Comparison of ENCODE assay signal across 8 cellular contexts in genomic region chr6:127119361-127120108, GRCh38. TPM values are rescaled to one million over a fixed set of nuclear protein-coding genes. Genes with fewer than 3 reads are reported as not detected.
DNase-seq lines count a peak whose midpoint lies in the region; ATAC-seq and TF ChIP-seq lines count a peak whose summit lies in the region.

No MANE protein-coding gene starts in this region.

- POLR2A ChIA-PET in WTC11 (lab: Charles Lee), result no interaction called here

- H3K9me3 ChIP-seq in prostate gland, result no peaks in the 10 kb centered on the region

- H3K27ac ChIP-seq in foreskin keratinocyte (no peak overlapping the region), prostate gland (peak overlapping the region; percentile 45)

- CTCF ChIA-PET in activated naive CD4-positive, alpha-beta T cell treated with anti-CD3 and anti-CD28 coated beads, Interleukin-2, amount 10 ng/mL, durations not matched to agents 7 days and 5 days (lab: Charles Lee), result interaction anchor here (0.8 kb wide), 1 partner anchor 1163 kb away, joined by 3 read pairs; the partner anchor contains the start of gene HINT3
- CTCF ChIA-PET in WTC11 (lab: Charles Lee), result interaction anchor here (0.6 to 2.3 kb wide), 7 partner anchors 39 to 943 kb away, joined by 3 to 13 read pairs (median 3); no protein-coding TSS in a partner anchor

- H3K27me3 ChIP-seq in foreskin keratinocyte, result peaks cover 98% of the 10 kb centered on the region
- H3K27me3 ChIP-seq in prostate gland (replicated peaks; ENCODE audit: insufficient read depth), result peaks cover 5% of the 10 kb centered on the region

- no peaks in the 10 kb centered on the region for H3K36me3 ChIP-seq in prostate gland

- peak; percentile 39 for ATAC-seq in HG02973 (IDR thresholded peaks at IDR 0.05; ENCODE audit: unreplicated experiment)
- ATAC-seq in WTC11, result peak; percentile 12
- ATAC-seq in foreskin keratinocyte, result peak; percentile 8

- TF ChIP-seq CTCF in WTC11 (IDR thresholded peaks at IDR 0.05) (no peak), foreskin keratinocyte (conservative IDR thresholded peaks at IDR 0.05) (no peak), prostate gland (IDR thresholded peaks at IDR 0.05) (no peak)

- peak; percentile 27 for DNase-seq in activated naive CD4-positive, alpha-beta T cell treated with anti-CD3 and anti-CD28 coated beads, Interleukin-2, amount 10 ng/mL, durations not matched to agents 7 days and 5 days
- DNase-seq in activated naive CD4-positive, alpha-beta T cell treated with Interleukin-2 at 50 U/mL for 16 hours, result no peak
- peak; percentile 63 for DNase-seq in WTC11 (ENCODE audit: low spot score)
- peak; percentile 6 to 17 for DNase-seq in foreskin keratinocyte
- DNase-seq in prostate gland (ENCODE audit: low spot score), result no peak
- no peak for DNase-seq in mesenteric fat pad (ENCODE audit: low spot score)
- no peak for DNase-seq in effector CD4-positive, alpha-beta T cell

- TF ChIP-seq POLR2A in prostate gland (IDR thresholded peaks at IDR 0.05), result no peak

- H3K27me3 Mint-ChIP-seq in activated naive CD4-positive, alpha-beta T cell treated with anti-CD3 and anti-CD28 coated beads, Interleukin-2, amount 10 ng/mL, durations not matched to agents 7 days and 5 days, result peaks cover 55% of the 10 kb centered on the region
- peaks cover 80% of the 10 kb centered on the region for H3K27me3 Mint-ChIP-seq in WTC11 (ENCODE audit: low read depth)

- peaks cover 21% of the 10 kb centered on the region for H3K4me1 Mint-ChIP-seq in activated naive CD4-positive, alpha-beta T cell treated with anti-CD3 and anti-CD28 coated beads, Interleukin-2, amount 10 ng/mL, durations not matched to agents 7 days and 5 days
- H3K4me1 Mint-ChIP-seq in WTC11, result peaks cover 21% of the 10 kb centered on the region

- H3K4me1 ChIP-seq in foreskin keratinocyte (no peaks in the 10 kb centered on the region), prostate gland (replicated peaks) (no peaks in the 10 kb centered on the region)

- H3K9me3 Mint-ChIP-seq in activated naive CD4-positive, alpha-beta T cell treated with anti-CD3 and anti-CD28 coated beads, Interleukin-2, amount 10 ng/mL, durations not matched to agents 7 days and 5 days, result no peaks in the 10 kb centered on the region
- H3K9me3 Mint-ChIP-seq in WTC11, result no peaks in the 10 kb centered on the region

- intact Hi-C loops in prostate gland (cut with DNase I), result loop anchor here (10.0 kb wide), 3 partner anchors 315 to 1125 kb away; no protein-coding TSS in a partner anchor

- no peak overlapping the region for H3K27ac Mint-ChIP-seq in activated naive CD4-positive, alpha-beta T cell treated with anti-CD3 and anti-CD28 coated beads, Interleukin-2, amount 10 ng/mL, durations not matched to agents 7 days and 5 days
- no peak overlapping the region for H3K27ac Mint-ChIP-seq in WTC11

- peak overlapping the region; percentile 37 to 40 for H3K4me3 ChIP-seq in prostate gland

- H3K4me3 Mint-ChIP-seq in activated naive CD4-positive, alpha-beta T cell treated with anti-CD3 and anti-CD28 coated beads, Interleukin-2, amount 10 ng/mL, durations not matched to agents 7 days and 5 days, result peak overlapping the region; percentile 72
- peak overlapping the region; percentile 76 for H3K4me3 Mint-ChIP-seq in WTC11

- under 1% methylated on average over 50 of the region's 70 CpGs for WGBS in prostate gland

- no peaks in the 10 kb centered on the region for H3K36me3 Mint-ChIP-seq in activated naive CD4-positive, alpha-beta T cell treated with anti-CD3 and anti-CD28 coated beads, Interleukin-2, amount 10 ng/mL, durations not matched to agents 7 days and 5 days
- 0 out of 2 replicates have a peak, but pooled peaks cover 2% of the 10 kb centered on the region for H3K36me3 Mint-ChIP-seq in WTC11

TF ChIP-seq in WTC11, 78 proteins besides CTCF, POLR2A, EP300 and RAD21 (continues in another document):
- no peak for TF ChIP-seq RORB (CRISPR knock-in tag; IDR thresholded peaks at IDR 0.05)
- no peak for TF ChIP-seq ZNF671 (CRISPR knock-in tag; IDR thresholded peaks at IDR 0.05)
- no peak for TF ChIP-seq ZNF219 (CRISPR knock-in tag; IDR thresholded peaks at IDR 0.05; ENCODE audit: borderline replicate concordance)
- TF ChIP-seq, protein P1, sequence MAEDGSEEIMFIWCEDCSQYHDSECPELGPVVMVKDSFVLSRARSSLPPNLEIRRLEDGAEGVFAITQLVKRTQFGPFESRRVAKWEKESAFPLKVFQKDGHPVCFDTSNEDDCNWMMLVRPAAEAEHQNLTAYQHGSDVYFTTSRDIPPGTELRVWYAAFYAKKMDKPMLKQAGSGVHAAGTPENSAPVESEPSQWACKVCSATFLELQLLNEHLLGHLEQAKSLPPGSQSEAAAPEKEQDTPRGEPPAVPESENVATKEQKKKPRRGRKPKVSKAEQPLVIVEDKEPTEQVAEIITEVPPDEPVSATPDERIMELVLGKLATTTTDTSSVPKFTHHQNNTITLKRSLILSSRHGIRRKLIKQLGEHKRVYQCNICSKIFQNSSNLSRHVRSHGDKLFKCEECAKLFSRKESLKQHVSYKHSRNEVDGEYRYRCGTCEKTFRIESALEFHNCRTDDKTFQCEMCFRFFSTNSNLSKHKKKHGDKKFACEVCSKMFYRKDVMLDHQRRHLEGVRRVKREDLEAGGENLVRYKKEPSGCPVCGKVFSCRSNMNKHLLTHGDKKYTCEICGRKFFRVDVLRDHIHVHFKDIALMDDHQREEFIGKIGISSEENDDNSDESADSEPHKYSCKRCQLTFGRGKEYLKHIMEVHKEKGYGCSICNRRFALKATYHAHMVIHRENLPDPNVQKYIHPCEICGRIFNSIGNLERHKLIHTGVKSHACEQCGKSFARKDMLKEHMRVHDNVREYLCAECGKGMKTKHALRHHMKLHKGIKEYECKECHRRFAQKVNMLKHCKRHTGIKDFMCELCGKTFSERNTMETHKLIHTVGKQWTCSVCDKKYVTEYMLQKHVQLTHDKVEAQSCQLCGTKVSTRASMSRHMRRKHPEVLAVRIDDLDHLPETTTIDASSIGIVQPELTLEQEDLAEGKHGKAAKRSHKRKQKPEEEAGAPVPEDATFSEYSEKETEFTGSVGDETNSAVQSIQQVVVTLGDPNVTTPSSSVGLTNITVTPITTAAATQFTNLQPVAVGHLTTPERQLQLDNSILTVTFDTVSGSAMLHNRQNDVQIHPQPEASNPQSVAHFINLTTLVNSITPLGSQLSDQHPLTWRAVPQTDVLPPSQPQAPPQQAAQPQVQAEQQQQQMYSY (CRISPR knock-in tag; IDR thresholded peaks at IDR 0.05), result peak; percentile 78
- TF ChIP-seq HMGXB4 (CRISPR knock-in tag; IDR thresholded peaks at IDR 0.05), result no peak
- TF ChIP-seq, protein P2, sequence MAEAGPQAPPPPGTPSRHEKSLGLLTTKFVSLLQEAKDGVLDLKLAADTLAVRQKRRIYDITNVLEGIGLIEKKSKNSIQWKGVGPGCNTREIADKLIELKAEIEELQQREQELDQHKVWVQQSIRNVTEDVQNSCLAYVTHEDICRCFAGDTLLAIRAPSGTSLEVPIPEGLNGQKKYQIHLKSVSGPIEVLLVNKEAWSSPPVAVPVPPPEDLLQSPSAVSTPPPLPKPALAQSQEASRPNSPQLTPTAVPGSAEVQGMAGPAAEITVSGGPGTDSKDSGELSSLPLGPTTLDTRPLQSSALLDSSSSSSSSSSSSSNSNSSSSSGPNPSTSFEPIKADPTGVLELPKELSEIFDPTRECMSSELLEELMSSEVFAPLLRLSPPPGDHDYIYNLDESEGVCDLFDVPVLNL (CRISPR knock-in tag; IDR thresholded peaks at IDR 0.05; ENCODE audit: borderline replicate concordance, low read depth), result no peak
- TF ChIP-seq, protein P3, sequence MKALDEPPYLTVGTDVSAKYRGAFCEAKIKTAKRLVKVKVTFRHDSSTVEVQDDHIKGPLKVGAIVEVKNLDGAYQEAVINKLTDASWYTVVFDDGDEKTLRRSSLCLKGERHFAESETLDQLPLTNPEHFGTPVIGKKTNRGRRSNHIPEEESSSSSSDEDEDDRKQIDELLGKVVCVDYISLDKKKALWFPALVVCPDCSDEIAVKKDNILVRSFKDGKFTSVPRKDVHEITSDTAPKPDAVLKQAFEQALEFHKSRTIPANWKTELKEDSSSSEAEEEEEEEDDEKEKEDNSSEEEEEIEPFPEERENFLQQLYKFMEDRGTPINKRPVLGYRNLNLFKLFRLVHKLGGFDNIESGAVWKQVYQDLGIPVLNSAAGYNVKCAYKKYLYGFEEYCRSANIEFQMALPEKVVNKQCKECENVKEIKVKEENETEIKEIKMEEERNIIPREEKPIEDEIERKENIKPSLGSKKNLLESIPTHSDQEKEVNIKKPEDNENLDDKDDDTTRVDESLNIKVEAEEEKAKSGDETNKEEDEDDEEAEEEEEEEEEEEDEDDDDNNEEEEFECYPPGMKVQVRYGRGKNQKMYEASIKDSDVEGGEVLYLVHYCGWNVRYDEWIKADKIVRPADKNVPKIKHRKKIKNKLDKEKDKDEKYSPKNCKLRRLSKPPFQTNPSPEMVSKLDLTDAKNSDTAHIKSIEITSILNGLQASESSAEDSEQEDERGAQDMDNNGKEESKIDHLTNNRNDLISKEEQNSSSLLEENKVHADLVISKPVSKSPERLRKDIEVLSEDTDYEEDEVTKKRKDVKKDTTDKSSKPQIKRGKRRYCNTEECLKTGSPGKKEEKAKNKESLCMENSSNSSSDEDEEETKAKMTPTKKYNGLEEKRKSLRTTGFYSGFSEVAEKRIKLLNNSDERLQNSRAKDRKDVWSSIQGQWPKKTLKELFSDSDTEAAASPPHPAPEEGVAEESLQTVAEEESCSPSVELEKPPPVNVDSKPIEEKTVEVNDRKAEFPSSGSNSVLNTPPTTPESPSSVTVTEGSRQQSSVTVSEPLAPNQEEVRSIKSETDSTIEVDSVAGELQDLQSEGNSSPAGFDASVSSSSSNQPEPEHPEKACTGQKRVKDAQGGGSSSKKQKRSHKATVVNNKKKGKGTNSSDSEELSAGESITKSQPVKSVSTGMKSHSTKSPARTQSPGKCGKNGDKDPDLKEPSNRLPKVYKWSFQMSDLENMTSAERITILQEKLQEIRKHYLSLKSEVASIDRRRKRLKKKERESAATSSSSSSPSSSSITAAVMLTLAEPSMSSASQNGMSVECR (CRISPR knock-in tag; IDR thresholded peaks at IDR 0.05; ENCODE audit: borderline replicate concordance), result peak; percentile 65; the same call in 1 of the 2 replicates

RNA-seq across cellular contexts. Expression of gene RSPO3, which starts 1.1 kb away (rescaled TPM):
- total RNA-seq in WTC11 (2021) (0.14 TPM in 1 of 3 replicates, not detected in the others), foreskin keratinocyte (not detected in 2 replicates), prostate gland (1 to 10 TPM; 1.9 to 4.8 TPM), mesenteric fat pad (30.4 TPM)
- not detected in 2 replicates for polyA plus RNA-seq in foreskin keratinocyte

Comparison
In these comparisons a context has a peak if more than half of its experiments do, and no peak if none do; other contexts are left out.
1. DNase-seq: peak in activated naive CD4-positive, alpha-beta T cell treated with anti-CD3 and anti-CD28 coated beads, Interleukin-2, amount 10 ng/mL, durations not matched to agents 7 days and 5 days (single experiment), WTC11 (single experiment) and foreskin keratinocyte (2 of 2); none in activated naive CD4-positive, alpha-beta T cell treated with Interleukin-2 at 50 U/mL for 16 hours (single experiment), prostate gland (single experiment), mesenteric fat pad (single experiment) and effector CD4-positive, alpha-beta T cell (single experiment).
2. Peak in every context shown above with its lines, with median percentiles within 50 percentile points of each other: ATAC-seq.